11 cellular contexts compared by ENCODE assay signal in the genomic region with DNA sequence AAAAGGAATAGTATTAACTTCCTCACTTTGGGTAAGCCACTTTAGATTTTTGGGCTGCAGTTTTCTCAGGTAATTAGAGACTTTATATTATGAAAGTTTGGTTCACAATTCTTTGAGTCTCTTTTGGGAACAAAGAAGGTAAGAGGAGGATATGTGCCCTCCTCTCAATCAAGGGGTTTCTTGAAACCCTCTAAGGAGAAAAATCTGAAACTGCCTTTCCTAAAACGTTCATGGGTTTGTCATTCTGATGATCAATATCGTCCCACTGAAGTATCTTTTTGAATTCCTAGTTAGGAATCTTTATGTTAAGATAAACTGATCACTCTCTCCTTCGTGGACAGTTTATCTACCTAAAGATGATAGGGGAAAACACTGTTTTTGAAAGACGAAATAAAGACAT. TPM values are rescaled to one million over a fixed set of nuclear protein-coding genes. Genes with fewer than 3 reads are reported as not detected.
A peak's percentile ranks its signal among the peaks of the same experiment; 100 is the strongest.
DNase-seq lines count a peak whose midpoint lies in the region; ATAC-seq and TF ChIP-seq lines count a peak whose summit lies in the region.
"Had no signal": no experiment of that assay in that cellular context is flagged by ENCODE, and none has a peak within 500 bp of the region (broad histone marks: within the 10 kb centered on the region; RNA-seq: fewer than 3 reads in every experiment).

No MANE protein-coding gene starts in this region.

- peaks cover 3% of the 10 kb centered on the region for H3K27me3 Mint-ChIP-seq in GM23338 (ENCODE audit: insufficient read depth, low read depth, poor library complexity)

- H3K9me2 ChIP-seq in GM23338 (ENCODE audit: insufficient read depth) = no peaks in the 10 kb centered on the region
- H3K9me2 ChIP-seq in SU-DHL-6 (replicated peaks; ENCODE audit: insufficient read depth, low read length) = no peaks in the 10 kb centered on the region

- H3K4me2 ChIP-seq in GM23338 (peak overlapping the region; percentile 98), SU-DHL-6 (ENCODE audit: low read depth, low read length, poor library complexity, severe bottlenecking) (peak overlapping the region; percentile 95), skeletal muscle satellite cell (ENCODE audit: low read length) (peak overlapping the region; percentile 98)

- intact Hi-C loops in posterior vena cava (cut with DNase I) = loop anchor here (5.0 to 10.0 kb wide), 2 partner anchors 53 to 55 kb away; partner anchors contain the start of gene ZBTB14 (in 1 of the 2)

- H3K79me2 ChIP-seq in GM23338 (replicated peaks; ENCODE audit: insufficient read depth) (peaks cover 4% of the 10 kb centered on the region; the same call in 1 of the 2 replicates), SU-DHL-6 (ENCODE audit: insufficient read depth, low read length) (peaks cover 16% of the 10 kb centered on the region)

- H4K20me1 ChIP-seq in GM23338 (replicated peaks; ENCODE audit: insufficient read depth) = peaks cover 5% of the 10 kb centered on the region; the same call in 1 of the 2 replicates
- no peaks in the 10 kb centered on the region for H4K20me1 ChIP-seq in SU-DHL-6 (ENCODE audit: low read depth, low read length)

- H3K9ac ChIP-seq in SU-DHL-6 (ENCODE audit: low read length) = peak overlapping the region; percentile 93
- H3K9ac ChIP-seq in skeletal muscle satellite cell (ENCODE audit: low read depth, low read length) = peak overlapping the region; percentile 95

- peaks cover 14% of the 10 kb centered on the region for H3K27me3 ChIP-seq in GM23338 (ENCODE audit: insufficient read depth)
- H3K27me3 ChIP-seq in SU-DHL-6 (ENCODE audit: low read length) = no peaks in the 10 kb centered on the region
- H3K27me3 ChIP-seq in skeletal muscle satellite cell (ENCODE audit: control insufficient read depth, insufficient read depth, low read length) = no peaks in the 10 kb centered on the region

- H3K4me1 ChIP-seq in GM23338 (ENCODE audit: insufficient read depth) (peaks cover 15% of the 10 kb centered on the region), skeletal muscle satellite cell (ENCODE audit: control insufficient read depth, insufficient read depth, low read length) (peaks cover 15% of the 10 kb centered on the region)

- H3K9me3 ChIP-seq in SU-DHL-6 (ENCODE audit: insufficient read depth, low read length) (no peaks in the 10 kb centered on the region), skeletal muscle satellite cell (replicated peaks; ENCODE audit: low read length) (no peaks in the 10 kb centered on the region)

- H3K36me3 ChIP-seq in GM23338 (ENCODE audit: insufficient read depth) = no peaks in the 10 kb centered on the region
- H3K36me3 ChIP-seq in SU-DHL-6 (ENCODE audit: low read length) = peaks cover 9% of the 10 kb centered on the region; the same call in 1 of the 2 replicates
- peaks cover 14% of the 10 kb centered on the region for H3K36me3 ChIP-seq in skeletal muscle satellite cell (ENCODE audit: insufficient read depth, low read length)

- ATAC-seq in GM23338 (no peak), GM18858 (IDR thresholded peaks at IDR 0.05; ENCODE audit: unreplicated experiment) (no peak)

- peak overlapping the region; percentile 97 for H3K4me3 Mint-ChIP-seq in GM23338

- H3K4me1 Mint-ChIP-seq in GM23338 = peaks cover 13% of the 10 kb centered on the region; the same call in 2 of the 3 replicates

- H3K4me3 ChIP-seq in GM23338 (peak overlapping the region; percentile 91), SU-DHL-6 (ENCODE audit: insufficient read depth, low read length, poor library complexity, severe bottlenecking) (peak overlapping the region; percentile 86), fibroblast of villous mesenchyme (ENCODE audit: low read depth, low read length) (peak overlapping the region; percentile 90), skeletal muscle satellite cell (ENCODE audit: low read length) (peak overlapping the region; percentile 84)

- H3F3A ChIP-seq in GM23338 (replicated peaks; ENCODE audit: low read depth) = no peaks in the 10 kb centered on the region; the same call in 1 of the 2 replicates
- no peaks in the 10 kb centered on the region for H3F3A ChIP-seq in SU-DHL-6 (ENCODE audit: insufficient read depth)

- H2AFZ ChIP-seq in GM23338 (no peak overlapping the region), SU-DHL-6 (ENCODE audit: low read depth, low read length, severe bottlenecking) (no peak overlapping the region)

- H3K27ac ChIP-seq in GM23338 (ENCODE audit: low read depth) = no peak overlapping the region
- no peak overlapping the region for H3K27ac ChIP-seq in SU-DHL-6 (ENCODE audit: low read depth, low read length)

- H3K9me3 Mint-ChIP-seq in GM23338 = peaks cover 2% of the 10 kb centered on the region; the same call in 1 of the 3 replicates

- DNase-seq in GM23338 (ENCODE audit: low spot score) (no peak), fibroblast of villous mesenchyme (ENCODE audit: low read depth) (no peak), posterior vena cava (ENCODE audit: low spot score) (no peak), NCI-H1417 (lab: John Stamatoyannopoulos, UW) (no peak)
- DNase-seq: activated CD4-positive, CD25-positive, alpha-beta regulatory T cell; NCI-H2081 had no signal

- H3K27ac Mint-ChIP-seq in GM23338 = no peak overlapping the region

- TF ChIP-seq CTCF in GM23338 (conservative IDR thresholded peaks at IDR 0.05; ENCODE audit: low read depth in 2 of 2) = no peak
- TF ChIP-seq CTCF in SU-DHL-6 (IDR thresholded peaks at IDR 0.05; ENCODE audit: insufficient read depth, low read length, poor library complexity, severe bottlenecking) = no peak
- TF ChIP-seq CTCF in fibroblast of villous mesenchyme (IDR thresholded peaks at IDR 0.05; ENCODE audit: insufficient read depth, low read depth, low read length) = no peak

- H3K36me3 Mint-ChIP-seq in GM23338 (ENCODE audit: low read depth) = no peaks in the 10 kb centered on the region

TF ChIP-seq in GM23338, 12 proteins besides CTCF, POLR2A, EP300 and RAD21 (continues in another document):
- TF ChIP-seq, protein P1, sequence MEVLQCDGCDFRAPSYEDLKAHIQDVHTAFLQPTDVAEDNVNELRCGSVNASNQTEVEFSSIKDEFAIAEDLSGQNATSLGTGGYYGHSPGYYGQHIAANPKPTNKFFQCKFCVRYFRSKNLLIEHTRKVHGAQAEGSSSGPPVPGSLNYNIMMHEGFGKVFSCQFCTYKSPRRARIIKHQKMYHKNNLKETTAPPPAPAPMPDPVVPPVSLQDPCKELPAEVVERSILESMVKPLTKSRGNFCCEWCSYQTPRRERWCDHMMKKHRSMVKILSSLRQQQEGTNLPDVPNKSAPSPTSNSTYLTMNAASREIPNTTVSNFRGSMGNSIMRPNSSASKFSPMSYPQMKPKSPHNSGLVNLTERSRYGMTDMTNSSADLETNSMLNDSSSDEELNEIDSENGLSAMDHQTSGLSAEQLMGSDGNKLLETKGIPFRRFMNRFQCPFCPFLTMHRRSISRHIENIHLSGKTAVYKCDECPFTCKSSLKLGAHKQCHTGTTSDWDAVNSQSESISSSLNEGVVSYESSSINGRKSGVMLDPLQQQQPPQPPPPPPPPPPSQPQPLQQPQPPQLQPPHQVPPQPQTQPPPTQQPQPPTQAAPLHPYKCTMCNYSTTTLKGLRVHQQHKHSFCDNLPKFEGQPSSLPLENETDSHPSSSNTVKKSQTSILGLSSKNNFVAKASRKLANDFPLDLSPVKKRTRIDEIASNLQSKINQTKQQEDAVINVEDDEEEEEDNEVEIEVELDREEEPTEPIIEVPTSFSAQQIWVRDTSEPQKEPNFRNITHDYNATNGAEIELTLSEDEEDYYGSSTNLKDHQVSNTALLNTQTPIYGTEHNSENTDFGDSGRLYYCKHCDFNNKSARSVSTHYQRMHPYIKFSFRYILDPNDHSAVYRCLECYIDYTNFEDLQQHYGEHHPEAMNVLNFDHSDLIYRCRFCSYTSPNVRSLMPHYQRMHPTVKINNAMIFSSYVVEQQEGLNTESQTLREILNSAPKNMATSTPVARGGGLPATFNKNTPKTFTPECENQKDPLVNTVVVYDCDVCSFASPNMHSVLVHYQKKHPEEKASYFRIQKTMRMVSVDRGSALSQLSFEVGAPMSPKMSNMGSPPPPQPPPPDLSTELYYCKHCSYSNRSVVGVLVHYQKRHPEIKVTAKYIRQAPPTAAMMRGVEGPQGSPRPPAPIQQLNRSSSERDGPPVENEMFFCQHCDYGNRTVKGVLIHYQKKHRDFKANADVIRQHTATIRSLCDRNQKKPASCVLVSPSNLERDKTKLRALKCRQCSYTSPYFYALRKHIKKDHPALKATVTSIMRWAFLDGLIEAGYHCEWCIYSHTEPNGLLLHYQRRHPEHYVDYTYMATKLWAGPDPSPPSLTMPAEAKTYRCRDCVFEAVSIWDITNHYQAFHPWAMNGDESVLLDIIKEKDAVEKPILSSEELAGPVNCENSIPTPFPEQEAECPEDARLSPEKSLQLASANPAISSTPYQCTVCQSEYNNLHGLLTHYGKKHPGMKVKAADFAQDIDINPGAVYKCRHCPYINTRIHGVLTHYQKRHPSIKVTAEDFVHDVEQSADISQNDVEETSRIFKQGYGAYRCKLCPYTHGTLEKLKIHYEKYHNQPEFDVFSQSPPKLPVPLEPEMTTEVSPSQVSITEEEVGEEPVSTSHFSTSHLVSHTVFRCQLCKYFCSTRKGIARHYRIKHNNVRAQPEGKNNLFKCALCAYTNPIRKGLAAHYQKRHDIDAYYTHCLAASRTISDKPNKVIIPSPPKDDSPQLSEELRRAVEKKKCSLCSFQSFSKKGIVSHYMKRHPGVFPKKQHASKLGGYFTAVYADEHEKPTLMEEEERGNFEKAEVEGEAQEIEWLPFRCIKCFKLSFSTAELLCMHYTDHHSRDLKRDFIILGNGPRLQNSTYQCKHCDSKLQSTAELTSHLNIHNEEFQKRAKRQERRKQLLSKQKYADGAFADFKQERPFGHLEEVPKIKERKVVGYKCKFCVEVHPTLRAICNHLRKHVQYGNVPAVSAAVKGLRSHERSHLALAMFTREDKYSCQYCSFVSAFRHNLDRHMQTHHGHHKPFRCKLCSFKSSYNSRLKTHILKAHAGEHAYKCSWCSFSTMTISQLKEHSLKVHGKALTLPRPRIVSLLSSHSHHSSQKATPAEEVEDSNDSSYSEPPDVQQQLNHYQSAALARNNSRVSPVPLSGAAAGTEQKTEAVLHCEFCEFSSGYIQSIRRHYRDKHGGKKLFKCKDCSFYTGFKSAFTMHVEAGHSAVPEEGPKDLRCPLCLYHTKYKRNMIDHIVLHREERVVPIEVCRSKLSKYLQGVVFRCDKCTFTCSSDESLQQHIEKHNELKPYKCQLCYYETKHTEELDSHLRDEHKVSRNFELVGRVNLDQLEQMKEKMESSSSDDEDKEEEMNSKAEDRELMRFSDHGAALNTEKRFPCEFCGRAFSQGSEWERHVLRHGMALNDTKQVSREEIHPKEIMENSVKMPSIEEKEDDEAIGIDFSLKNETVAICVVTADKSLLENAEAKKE (CRISPR knock-in tag; IDR thresholded peaks at IDR 0.05) = no peak

RNA-seq across cellular contexts. Expression of gene AKAIN1, which starts 42.4 kb away (rescaled TPM):
- not detected in 2 replicates for total RNA-seq in GM23338 (2014; rRNA removed; shearing (Covaris generic))
- not detected in 2 replicates for polyA plus RNA-seq in GM23338 (2016; fragmentation: Nextera tagmentation; extraction: Ambion mirVana)
- not detected in 2 replicates for total RNA-seq in fibroblast of villous mesenchyme
- total RNA-seq in skeletal muscle satellite cell (2012; rRNA removed) = not detected in 2 replicates
- total RNA-seq in posterior vena cava = not detected
- total RNA-seq: renal cortical epithelial cell had no signal
- polyA plus RNA-seq: esophagus had no signal

RNA-seq across cellular contexts. Expression of gene ZBTB14, which starts 56.1 kb away (rescaled TPM):
- total RNA-seq in GM23338 (2014; rRNA removed; shearing (Covaris generic)) = 14.0 and 16.8 TPM in 2 replicates
- 5.2 and 6.0 TPM in 2 replicates for polyA plus RNA-seq in GM23338 (2016; fragmentation: Nextera tagmentation; extraction: Ambion mirVana)
- total RNA-seq in fibroblast of villous mesenchyme (10.6 and 14.2 TPM in 2 replicates), posterior vena cava (1 to 10 TPM; 9.7 to 9.9 TPM)
- 7.9 and 9.9 TPM in 2 replicates for total RNA-seq in skeletal muscle satellite cell (2012; rRNA removed)
